In the genomic region with DNA sequence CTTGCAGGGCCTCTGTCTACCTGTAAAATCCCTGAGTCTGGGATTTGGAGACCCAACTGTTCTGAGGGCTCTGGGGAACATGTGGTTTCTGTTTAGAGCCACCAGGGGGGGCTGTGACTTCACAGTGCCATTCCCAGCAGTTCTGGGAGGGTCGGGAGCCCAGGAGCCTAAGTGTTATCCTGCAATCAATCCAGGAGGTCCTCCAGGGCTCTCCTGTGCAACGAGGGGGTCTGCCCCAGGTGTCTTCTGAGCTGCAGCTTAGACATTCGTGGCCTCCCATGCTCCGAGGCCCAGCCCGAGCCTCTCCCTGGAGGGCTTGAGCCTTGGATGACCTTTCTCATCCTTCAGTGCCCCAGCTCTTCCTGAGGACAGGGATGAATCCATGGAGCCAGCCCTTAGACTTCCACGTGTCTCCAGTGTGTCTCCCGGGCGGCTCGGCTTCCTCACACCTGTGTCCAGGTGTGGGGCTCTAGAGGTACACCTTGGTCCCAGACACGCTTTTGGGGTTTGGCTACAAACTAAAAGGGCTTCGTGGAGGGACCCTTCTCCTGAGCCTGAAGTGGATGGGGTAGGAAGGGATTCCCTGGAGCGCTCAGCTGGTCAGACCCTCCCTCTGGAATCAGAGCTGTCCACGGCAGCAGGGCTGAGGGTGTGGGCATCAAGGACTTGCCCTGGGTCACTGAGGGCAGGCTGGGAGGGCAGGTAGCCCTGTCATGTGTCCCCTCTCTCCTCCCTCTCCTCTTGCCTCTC, we compare ENCODE assay signal across 8 cellular contexts. TPM values are rescaled to one million over a fixed set of nuclear protein-coding genes. Genes with fewer than 3 reads are reported as not detected.
A peak's percentile ranks its signal among the peaks of the same experiment; 100 is the strongest.
DNase-seq lines count a peak whose midpoint lies in the region; ATAC-seq and TF ChIP-seq lines count a peak whose summit lies in the region.

No MANE protein-coding gene starts in this region.

- no peak for TF ChIP-seq POLR2A in esophagus squamous epithelium (IDR thresholded peaks at IDR 0.05)

- no peak overlapping the region for H3K27ac ChIP-seq in esophagus squamous epithelium

- ATAC-seq in GM19455 (IDR thresholded peaks at IDR 0.05; ENCODE audit: unreplicated experiment), result no peak
- ATAC-seq in GM21723 (IDR thresholded peaks at IDR 0.05; ENCODE audit: unreplicated experiment), result no peak

- peak; percentile 69 for DNase-seq in activated CD8-positive, alpha-beta memory T cell treated with anti-CD3 and anti-CD28 coated beads for 24 hours
- DNase-seq in activated CD8-positive, alpha-beta memory T cell treated with anti-CD3 and anti-CD28 coated beads, Interleukin-2, amount 50 U/mL, for 48 hours, result no peak
- DNase-seq in LNCaP clone FGC (ENCODE audit: low read depth), result no peak
- DNase-seq in T1000 (lab: John Stamatoyannopoulos, UW), result peak; percentile 11
- DNase-seq in esophagus squamous epithelium (lab: John Stamatoyannopoulos, UW), result no peak
- DNase-seq in myocyte (ENCODE audit: low read depth), result peak; percentile 71

- H3K9me3 ChIP-seq in esophagus squamous epithelium, result no peaks in the 10 kb centered on the region

- no peaks in the 10 kb centered on the region for H3K27me3 ChIP-seq in esophagus squamous epithelium

- no peaks in the 10 kb centered on the region for H3K36me3 ChIP-seq in esophagus squamous epithelium

- intact Hi-C loops in esophagus squamous epithelium (cut with DNase I), result loop anchor here (10.0 kb wide), 1 partner anchor 322 kb away; no protein-coding TSS in a partner anchor

- H3K4me1 ChIP-seq in esophagus squamous epithelium, result peaks cover 0 to 6% (median 0%) of the 10 kb centered on the region in 3 donors

- WGBS in esophagus squamous epithelium, 2 donors, result 87 to 92% methylated on average over 3 to 4 of the region's 13 CpGs

- peak; percentile 76 for TF ChIP-seq CTCF in LNCaP clone FGC (IDR thresholded peaks at IDR 0.05; ENCODE audit: control insufficient read depth, extremely low read depth, insufficient read depth)
- peak; percentile 46 to 84 (median 80) for TF ChIP-seq CTCF in esophagus squamous epithelium (IDR thresholded peaks at IDR 0.05)

- H3K4me3 ChIP-seq in LNCaP clone FGC (ENCODE audit: low read depth, low read length) (no peak overlapping the region), esophagus squamous epithelium (no peak overlapping the region)

RNA-seq across cellular contexts. Expression of gene ABTB1, which starts 20.3 kb away (rescaled TPM):
- total RNA-seq in esophagus squamous epithelium (10 to 100 TPM in 1 of 4 donors, 1 to 10 TPM in 3; 5.6 to 21.4 (median 6.3) TPM), myocyte (3.6 and 6.0 TPM in 2 replicates)
- polyA plus RNA-seq in myocyte (2012), result 33.3 TPM

RNA-seq across cellular contexts. Expression of gene PODXL2, which starts 23.4 kb away (rescaled TPM):
- total RNA-seq in esophagus squamous epithelium (1 to 10 TPM; 2.1 to 5.5 (median 4.4) TPM), myocyte (4.8 and 5.5 TPM in 2 replicates)
- polyA plus RNA-seq in myocyte (2012), result 2.9 TPM

RNA-seq across cellular contexts. Expression of gene MCM2, which starts 54.2 kb away (rescaled TPM):
- total RNA-seq in esophagus squamous epithelium (10 to 100 TPM; 10.3 to 40.4 (median 30.5) TPM), myocyte (14.8 and 14.9 TPM in 2 replicates)
- 8.8 TPM for polyA plus RNA-seq in myocyte (2012)

Comparison
In these comparisons a context has a peak if more than half of its experiments do, and no peak if none do; other contexts are left out.
1. DNase-seq: peak in activated CD8-positive, alpha-beta memory T cell treated with anti-CD3 and anti-CD28 coated beads for 24 hours (single experiment), T1000 (single experiment) and myocyte (single experiment); none in activated CD8-positive, alpha-beta memory T cell treated with anti-CD3 and anti-CD28 coated beads, Interleukin-2, amount 50 U/mL, for 48 hours (single experiment), LNCaP clone FGC (single experiment) and esophagus squamous epithelium (single experiment).